In the genomic region with DNA sequence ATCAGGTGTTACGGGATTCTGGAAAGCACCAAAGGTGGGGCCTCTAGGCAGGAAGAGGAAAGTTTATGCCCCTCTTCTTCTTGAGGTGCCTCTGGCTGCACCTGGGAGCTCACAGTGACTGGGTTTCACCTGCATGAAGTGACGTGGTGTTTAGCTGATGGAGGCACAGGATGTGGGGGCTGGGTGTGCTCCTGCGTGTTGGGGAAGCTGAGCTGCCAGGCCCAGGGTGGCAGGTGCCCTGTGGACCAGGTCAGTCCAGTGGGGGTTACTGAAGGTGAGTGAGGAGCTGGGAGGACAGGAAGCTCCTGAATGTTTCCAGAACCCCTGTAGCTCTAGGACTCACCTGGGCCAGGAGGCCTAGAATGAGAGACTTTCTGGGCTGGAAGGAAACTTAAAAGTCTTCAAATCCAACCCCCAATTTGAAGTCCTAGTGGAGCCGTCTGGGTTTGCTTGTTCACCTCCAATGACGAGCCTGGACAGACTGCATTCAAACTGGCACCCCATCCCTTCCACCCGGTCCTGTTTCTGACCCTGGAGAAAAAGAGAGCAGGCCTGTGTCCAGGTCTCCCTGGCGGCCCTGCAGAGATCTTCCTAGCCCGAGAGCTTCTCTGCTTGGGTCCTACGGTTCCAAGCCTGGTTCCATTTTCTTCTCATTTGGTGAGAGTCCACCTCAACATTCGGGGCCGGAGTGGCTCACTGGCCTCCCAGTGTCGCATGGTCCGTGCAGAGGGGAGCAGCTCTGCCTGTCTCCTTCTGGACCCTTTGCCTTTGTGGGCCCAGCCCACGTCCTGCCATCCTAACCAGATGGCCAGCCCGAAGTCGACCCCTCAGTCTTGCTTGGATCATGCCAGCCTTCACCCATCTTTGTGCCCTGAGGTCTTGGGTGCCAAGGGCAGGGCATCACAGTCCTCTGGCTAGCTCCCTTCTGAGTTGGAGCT, we compare ENCODE assay signal across 8 cellular contexts. TPM values are rescaled to one million over a fixed set of nuclear protein-coding genes. Genes with fewer than 3 reads are reported as not detected.
A peak's percentile ranks its signal among the peaks of the same experiment; 100 is the strongest.
DNase-seq lines count a peak whose midpoint lies in the region; ATAC-seq and TF ChIP-seq lines count a peak whose summit lies in the region.

No MANE protein-coding gene starts in this region.

- no peaks in the 10 kb centered on the region for H3K27me3 Mint-ChIP-seq in activated CD4-positive, alpha-beta T cell treated with anti-CD3 and anti-CD28 coated beads for 36 hours
- H3K27me3 Mint-ChIP-seq in T-helper 1 cell treated with Interleukin-12 subunit alpha and Interleukin-12 subunit beta and Interleukin-4 antibody, amounts not matched to agents 30 μg/mL and 1 μg/mL, for 36 hours (ENCODE audit: low read depth), result no peaks in the 10 kb centered on the region
- H3K27me3 Mint-ChIP-seq in activated naive CD8-positive, alpha-beta T cell treated with anti-CD3 and anti-CD28 coated beads for 36 hours, result peaks cover 7% of the 10 kb centered on the region

- no peak overlapping the region for H3K4me3 ChIP-seq in A673 (ENCODE audit: low read depth, low read length, poor library complexity, severe bottlenecking)

- POLR2A ChIA-PET in activated CD4-positive, alpha-beta T cell treated with anti-CD3 and anti-CD28 coated beads for 36 hours (lab: Charles Lee), result interaction anchor here (0.5 to 2.6 kb wide), 5 partner anchors 14 to 217 kb away, joined by 3 to 13 read pairs (median 4); a partner anchor contains a TSS
- POLR2A ChIA-PET in A673 (lab: Charles Lee; ENCODE audit: low non-redundant PET), result no interaction called here

- no peaks in the 10 kb centered on the region for H3K27me3 ChIP-seq in A673 (replicated peaks; ENCODE audit: insufficient read depth, low read depth, low read length, poor library complexity)

- H3K36me3 Mint-ChIP-seq in activated CD4-positive, alpha-beta T cell treated with anti-CD3 and anti-CD28 coated beads for 36 hours (ENCODE audit: low read depth), result peaks cover 82% of the 10 kb centered on the region
- H3K36me3 Mint-ChIP-seq in T-helper 1 cell treated with Interleukin-12 subunit alpha and Interleukin-12 subunit beta and Interleukin-4 antibody, amounts not matched to agents 30 μg/mL and 1 μg/mL, for 36 hours (ENCODE audit: low read depth), result peaks cover 67% of the 10 kb centered on the region
- H3K36me3 Mint-ChIP-seq in activated naive CD8-positive, alpha-beta T cell treated with anti-CD3 and anti-CD28 coated beads for 36 hours, result peaks cover 89% of the 10 kb centered on the region

- CTCF ChIA-PET in activated CD4-positive, alpha-beta T cell treated with anti-CD3 and anti-CD28 coated beads for 36 hours (lab: Charles Lee), result interaction anchor here (0.7 to 1.0 kb wide), 2 partner anchors 12 to 34 kb away, joined by 3 to 4 read pairs; no protein-coding TSS in a partner anchor
- CTCF ChIA-PET in A673 (lab: Charles Lee), result no interaction called here

- H3K4me1 Mint-ChIP-seq in activated CD4-positive, alpha-beta T cell treated with anti-CD3 and anti-CD28 coated beads for 36 hours, result peaks cover 90% of the 10 kb centered on the region
- peaks cover 60% of the 10 kb centered on the region for H3K4me1 Mint-ChIP-seq in T-helper 1 cell treated with Interleukin-12 subunit alpha and Interleukin-12 subunit beta and Interleukin-4 antibody, amounts not matched to agents 30 μg/mL and 1 μg/mL, for 36 hours (ENCODE audit: low read depth)
- H3K4me1 Mint-ChIP-seq in activated naive CD8-positive, alpha-beta T cell treated with anti-CD3 and anti-CD28 coated beads for 36 hours, result peaks cover 88% of the 10 kb centered on the region

- H3K9me3 Mint-ChIP-seq in activated CD4-positive, alpha-beta T cell treated with anti-CD3 and anti-CD28 coated beads for 36 hours (ENCODE audit: low read depth), result no peaks in the 10 kb centered on the region
- no peaks in the 10 kb centered on the region for H3K9me3 Mint-ChIP-seq in T-helper 1 cell treated with Interleukin-12 subunit alpha and Interleukin-12 subunit beta and Interleukin-4 antibody, amounts not matched to agents 30 μg/mL and 1 μg/mL, for 36 hours
- no peaks in the 10 kb centered on the region for H3K9me3 Mint-ChIP-seq in activated naive CD8-positive, alpha-beta T cell treated with anti-CD3 and anti-CD28 coated beads for 36 hours

- no peaks in the 10 kb centered on the region for H3K9me3 ChIP-seq in A673 (ENCODE audit: low read depth, low read length, poor library complexity, severe bottlenecking)

- no peak for TF ChIP-seq CTCF in A673 (conservative IDR thresholded peaks at IDR 0.05; ENCODE audit: low read depth, low read length)

- peak; percentile 21 for ATAC-seq in activated CD4-positive, alpha-beta T cell treated with anti-CD3 and anti-CD28 coated beads for 36 hours

- H3K4me3 Mint-ChIP-seq in activated CD4-positive, alpha-beta T cell treated with anti-CD3 and anti-CD28 coated beads for 36 hours, result peak overlapping the region; percentile 9
- H3K4me3 Mint-ChIP-seq in T-helper 1 cell treated with Interleukin-12 subunit alpha and Interleukin-12 subunit beta and Interleukin-4 antibody, amounts not matched to agents 30 μg/mL and 1 μg/mL, for 36 hours, result peak overlapping the region; percentile 50
- peak overlapping the region; percentile 38 for H3K4me3 Mint-ChIP-seq in activated naive CD8-positive, alpha-beta T cell treated with anti-CD3 and anti-CD28 coated beads for 36 hours

- H3K27ac Mint-ChIP-seq in activated CD4-positive, alpha-beta T cell treated with anti-CD3 and anti-CD28 coated beads for 36 hours, result peak overlapping the region; percentile 86
- H3K27ac Mint-ChIP-seq in T-helper 1 cell treated with Interleukin-12 subunit alpha and Interleukin-12 subunit beta and Interleukin-4 antibody, amounts not matched to agents 30 μg/mL and 1 μg/mL, for 36 hours, result peak overlapping the region; percentile 88
- H3K27ac Mint-ChIP-seq in activated naive CD8-positive, alpha-beta T cell treated with anti-CD3 and anti-CD28 coated beads for 36 hours, result peak overlapping the region; percentile 96

- DNase-seq in activated CD4-positive, alpha-beta T cell treated with anti-CD3 and anti-CD28 coated beads for 36 hours, result peak; percentile 69
- DNase-seq in activated CD4-positive, alpha-beta T cell treated with anti-CD3 and anti-CD28 coated beads, Interleukin-2, amount 50 U/mL, for 48 hours, result no peak
- DNase-seq in activated naive CD8-positive, alpha-beta T cell treated with anti-CD3 and anti-CD28 coated beads for 36 hours, result no peak
- DNase-seq in stimulated activated naive CD4-positive, alpha-beta T cell treated with Interleukin-2 at 50 U/mL for 16 hours (lab: John Stamatoyannopoulos, UW), result peak; percentile 20
- DNase-seq in A673 (ENCODE audit: low spot score), result no peak
- no peak for DNase-seq in Ammon's horn (ENCODE audit: low spot score)
- DNase-seq in posterior vena cava (ENCODE audit: low spot score), result no peak

- no peaks in the 10 kb centered on the region for H3K36me3 ChIP-seq in A673 (ENCODE audit: insufficient read depth, low read length, poor library complexity, severe bottlenecking)

- H3K4me1 ChIP-seq in A673 (ENCODE audit: insufficient read depth, low read length, poor library complexity, severe bottlenecking), result no peaks in the 10 kb centered on the region

- intact Hi-C loops in activated CD4-positive, alpha-beta T cell treated with anti-CD3 and anti-CD28 coated beads for 36 hours (cut with DNase I, micrococcal nuclease), result no loop called here
- intact Hi-C loops in A673 (cut with micrococcal nuclease; ENCODE audit: unreplicated experiment) (no loop called here), posterior vena cava (cut with DNase I) (no loop called here)

- no peak overlapping the region for H3K27ac ChIP-seq in A673 (ENCODE audit: low read depth, low read length, poor library complexity, severe bottlenecking)

- no TSS peak for BruUV-seq in A673 (replicated peaks; lab: Mats Ljungman, UMichigan)

RNA-seq across cellular contexts. Expression of a gene that starts 22.3 kb away (rescaled TPM):
- 100 to 1,000 TPM; 103 to 113 TPM for total RNA-seq in activated CD4-positive, alpha-beta T cell treated with anti-CD3 and anti-CD28 coated beads for 36 hours
- 100 to 1,000 TPM; 169 to 170 TPM for total RNA-seq in activated naive CD8-positive, alpha-beta T cell treated with anti-CD3 and anti-CD28 coated beads for 36 hours
- total RNA-seq in A673 (2021) (0.73 and 0.85 TPM in 2 replicates), posterior vena cava (10 to 100 TPM; 10.2 to 14.6 TPM)

RNA-seq across cellular contexts. Expression of a gene that starts 27.3 kb away (rescaled TPM):
- 100 to 1,000 TPM; 168 to 169 TPM for total RNA-seq in activated CD4-positive, alpha-beta T cell treated with anti-CD3 and anti-CD28 coated beads for 36 hours
- 100 to 1,000 TPM; 216 to 226 TPM for total RNA-seq in activated naive CD8-positive, alpha-beta T cell treated with anti-CD3 and anti-CD28 coated beads for 36 hours
- total RNA-seq in A673 (2021) (75.7 and 77.4 TPM in 2 replicates), posterior vena cava (10 to 100 TPM; 30.8 to 40.2 TPM)

Comparison
In these comparisons a context has a peak if more than half of its experiments do, and no peak if none do; other contexts are left out.
1. DNase-seq: peak in activated CD4-positive, alpha-beta T cell treated with anti-CD3 and anti-CD28 coated beads for 36 hours (single experiment) and stimulated activated naive CD4-positive, alpha-beta T cell treated with Interleukin-2 at 50 U/mL for 16 hours (single experiment); none in activated CD4-positive, alpha-beta T cell treated with anti-CD3 and anti-CD28 coated beads, Interleukin-2, amount 50 U/mL, for 48 hours (0 of 2), activated naive CD8-positive, alpha-beta T cell treated with anti-CD3 and anti-CD28 coated beads for 36 hours (single experiment), A673 (single experiment), Ammon's horn (single experiment) and posterior vena cava (single experiment).
2. RNA of a gene that starts 22.3 kb away (total RNA-seq): 169 to 170 TPM in activated naive CD8-positive, alpha-beta T cell treated with anti-CD3 and anti-CD28 coated beads for 36 hours and 103 to 113 TPM in activated CD4-positive, alpha-beta T cell treated with anti-CD3 and anti-CD28 coated beads for 36 hours; 10.2 to 14.6 TPM in posterior vena cava and 0.73 to 0.85 TPM in A673; every median in the first group is over 4 times any median in the second.
3. Peak in every context shown above with its lines, with median percentiles within 50 percentile points of each other: H3K27ac Mint-ChIP-seq and H3K4me3 Mint-ChIP-seq.